In genomic region chrX:21723097-21723496, GRCh38 we compare ENCODE assay signal across 1 cellular context.
A peak's percentile ranks its signal among the peaks of the same experiment; 100 is the strongest.
TF ChIP-seq lines count a peak whose summit lies in the region.

No MANE protein-coding gene starts in this region.

TF ChIP-seq in HepG2, 621 proteins besides CTCF, POLR2A, EP300 and RAD21:
- TF ChIP-seq, protein P1, sequence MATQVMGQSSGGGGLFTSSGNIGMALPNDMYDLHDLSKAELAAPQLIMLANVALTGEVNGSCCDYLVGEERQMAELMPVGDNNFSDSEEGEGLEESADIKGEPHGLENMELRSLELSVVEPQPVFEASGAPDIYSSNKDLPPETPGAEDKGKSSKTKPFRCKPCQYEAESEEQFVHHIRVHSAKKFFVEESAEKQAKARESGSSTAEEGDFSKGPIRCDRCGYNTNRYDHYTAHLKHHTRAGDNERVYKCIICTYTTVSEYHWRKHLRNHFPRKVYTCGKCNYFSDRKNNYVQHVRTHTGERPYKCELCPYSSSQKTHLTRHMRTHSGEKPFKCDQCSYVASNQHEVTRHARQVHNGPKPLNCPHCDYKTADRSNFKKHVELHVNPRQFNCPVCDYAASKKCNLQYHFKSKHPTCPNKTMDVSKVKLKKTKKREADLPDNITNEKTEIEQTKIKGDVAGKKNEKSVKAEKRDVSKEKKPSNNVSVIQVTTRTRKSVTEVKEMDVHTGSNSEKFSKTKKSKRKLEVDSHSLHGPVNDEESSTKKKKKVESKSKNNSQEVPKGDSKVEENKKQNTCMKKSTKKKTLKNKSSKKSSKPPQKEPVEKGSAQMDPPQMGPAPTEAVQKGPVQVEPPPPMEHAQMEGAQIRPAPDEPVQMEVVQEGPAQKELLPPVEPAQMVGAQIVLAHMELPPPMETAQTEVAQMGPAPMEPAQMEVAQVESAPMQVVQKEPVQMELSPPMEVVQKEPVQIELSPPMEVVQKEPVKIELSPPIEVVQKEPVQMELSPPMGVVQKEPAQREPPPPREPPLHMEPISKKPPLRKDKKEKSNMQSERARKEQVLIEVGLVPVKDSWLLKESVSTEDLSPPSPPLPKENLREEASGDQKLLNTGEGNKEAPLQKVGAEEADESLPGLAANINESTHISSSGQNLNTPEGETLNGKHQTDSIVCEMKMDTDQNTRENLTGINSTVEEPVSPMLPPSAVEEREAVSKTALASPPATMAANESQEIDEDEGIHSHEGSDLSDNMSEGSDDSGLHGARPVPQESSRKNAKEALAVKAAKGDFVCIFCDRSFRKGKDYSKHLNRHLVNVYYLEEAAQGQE (IDR thresholded peaks at IDR 0.05; ENCODE audit: borderline replicate concordance in 1 of 2, low read depth in 1 of 2, low read length in 2 of 2), result peak; percentile 61 to 93
- TF ChIP-seq U2AF2 (IDR thresholded peaks at IDR 0.05; ENCODE audit: low read depth, low read length), result no peak
- peak; percentile 92 for TF ChIP-seq MIER2 (CRISPR knock-in tag; IDR thresholded peaks at IDR 0.05)
- no peak for TF ChIP-seq ZNF678 (CRISPR knock-in tag; IDR thresholded peaks at IDR 0.05)
- TF ChIP-seq IKZF4 (CRISPR knock-in tag; IDR thresholded peaks at IDR 0.05; ENCODE audit: borderline replicate concordance, low read depth, not compliant biosample characterization), result no peak
